17 cellular contexts compared by ENCODE assay signal in the genomic region with DNA sequence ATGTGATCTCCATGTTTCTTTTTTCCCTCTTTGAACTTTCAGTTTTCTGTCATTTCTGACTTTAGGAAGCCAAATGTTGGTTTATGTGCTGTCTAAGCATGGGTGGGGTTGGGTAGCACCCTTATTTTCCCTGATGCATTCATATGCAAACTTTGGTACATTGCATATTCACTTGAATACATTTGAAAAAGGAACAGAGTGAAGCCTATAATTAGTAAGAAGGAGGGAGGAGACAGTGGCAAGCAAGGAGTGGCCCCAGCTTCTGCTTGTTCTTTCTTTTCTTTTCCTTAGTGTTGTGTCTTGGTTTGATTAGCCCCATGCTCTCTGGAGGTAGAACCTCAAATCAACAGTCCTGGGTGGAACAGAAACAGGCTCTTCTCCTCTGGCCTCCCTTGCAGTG. TPM values are rescaled to one million over a fixed set of nuclear protein-coding genes. Genes with fewer than 3 reads are reported as not detected.
"Had no signal": no experiment of that assay in that cellular context is flagged by ENCODE, and none has a peak within 500 bp of the region (broad histone marks: within the 10 kb centered on the region; RNA-seq: fewer than 3 reads in every experiment).

No MANE protein-coding gene starts in this region.

- DNase-seq: activated CD4-positive, alpha-beta memory T cell treated with anti-CD3 and anti-CD28 coated beads, Interleukin-2, amount 10 ng/mL, durations not matched to agents 7 days and 5 days; activated T-cell treated with anti-CD3 and anti-CD28 coated beads, Interleukin-2, amount 50 U/mL, for 48 hours; anterior cingulate cortex; cortex of kidney; effector memory CD4-positive, alpha-beta T cell; left ventricle myocardium inferior; naive thymus-derived CD8-positive, alpha-beta T cell; posterior cingulate gyrus; retina; stimulated activated CD4-positive, alpha-beta T cell treated with anti-CD3 and anti-CD28 coated beads, Interleukin-2, amount 100 ng/mL, for 48 hours; tibial artery; uterus had no signal

- H3K27ac ChIP-seq: gastroesophageal sphincter, left ventricle myocardium inferior, tibial artery, uterus had no signal

- H3K9me3 Mint-ChIP-seq: activated CD4-positive, alpha-beta memory T cell treated with anti-CD3 and anti-CD28 coated beads, Interleukin-2, amount 10 ng/mL, durations not matched to agents 7 days and 5 days; memory B cell; naive thymus-derived CD8-positive, alpha-beta T cell; stimulated activated memory B cell treated with anti-CD40 and anti-IgM and Interleukin-4, amounts not matched to agents 10 μg/mL and 1 μg/mL and 100 μg/mL, for 72 hours had no signal

- H3K36me3 Mint-ChIP-seq: memory B cell; naive thymus-derived CD8-positive, alpha-beta T cell; stimulated activated memory B cell treated with anti-CD40 and anti-IgM and Interleukin-4, amounts not matched to agents 10 μg/mL and 1 μg/mL and 100 μg/mL, for 72 hours had no signal

- H3K9me3 ChIP-seq: gastroesophageal sphincter, left ventricle myocardium inferior, tibial artery, uterus had no signal

- H3K4me3 Mint-ChIP-seq: activated CD4-positive, alpha-beta memory T cell treated with anti-CD3 and anti-CD28 coated beads, Interleukin-2, amount 10 ng/mL, durations not matched to agents 7 days and 5 days; memory B cell; naive thymus-derived CD8-positive, alpha-beta T cell; stimulated activated memory B cell treated with anti-CD40 and anti-IgM and Interleukin-4, amounts not matched to agents 10 μg/mL and 1 μg/mL and 100 μg/mL, for 72 hours had no signal

- H3K4me1 ChIP-seq: gastroesophageal sphincter, left ventricle myocardium inferior, uterus had no signal

- H3K27ac Mint-ChIP-seq: activated CD4-positive, alpha-beta memory T cell treated with anti-CD3 and anti-CD28 coated beads, Interleukin-2, amount 10 ng/mL, durations not matched to agents 7 days and 5 days; memory B cell; naive thymus-derived CD8-positive, alpha-beta T cell; stimulated activated memory B cell treated with anti-CD40 and anti-IgM and Interleukin-4, amounts not matched to agents 10 μg/mL and 1 μg/mL and 100 μg/mL, for 72 hours had no signal

- ATAC-seq: gastroesophageal sphincter; naive thymus-derived CD8-positive, alpha-beta T cell; stimulated activated memory B cell treated with anti-CD40 and anti-IgM and Interleukin-4, amounts not matched to agents 10 μg/mL and 1 μg/mL and 100 μg/mL, for 72 hours had no signal

- H3K27me3 Mint-ChIP-seq: activated CD4-positive, alpha-beta memory T cell treated with anti-CD3 and anti-CD28 coated beads, Interleukin-2, amount 10 ng/mL, durations not matched to agents 7 days and 5 days; stimulated activated memory B cell treated with anti-CD40 and anti-IgM and Interleukin-4, amounts not matched to agents 10 μg/mL and 1 μg/mL and 100 μg/mL, for 72 hours had no signal

- H3K27me3 ChIP-seq: gastroesophageal sphincter, tibial artery, uterus had no signal

- H3K4me3 ChIP-seq: gastroesophageal sphincter, left ventricle myocardium inferior, tibial artery, uterus had no signal

- H3K36me3 ChIP-seq: gastroesophageal sphincter, left ventricle myocardium inferior, tibial artery, uterus had no signal

- H3K4me1 Mint-ChIP-seq: activated CD4-positive, alpha-beta memory T cell treated with anti-CD3 and anti-CD28 coated beads, Interleukin-2, amount 10 ng/mL, durations not matched to agents 7 days and 5 days; memory B cell had no signal

RNA-seq across cellular contexts. Expression of a gene that starts 8.5 kb away (rescaled TPM):
- total RNA-seq: activated CD4-positive, alpha-beta memory T cell treated with anti-CD3 and anti-CD28 coated beads, Interleukin-2, amount 10 ng/mL, durations not matched to agents 7 days and 5 days; left ventricle myocardium inferior; naive thymus-derived CD8-positive, alpha-beta T cell; subcutaneous adipose tissue; T-helper 1 cell treated with Interleukin-12 subunit alpha and Interleukin-12 subunit beta and Interleukin-4 antibody, amounts not matched to agents 30 ng/mL and 1 ng/mL, for 36 hours had no signal
- polyA plus RNA-seq: naive thymus-derived CD8-positive, alpha-beta T cell had no signal
